In the genomic region with DNA sequence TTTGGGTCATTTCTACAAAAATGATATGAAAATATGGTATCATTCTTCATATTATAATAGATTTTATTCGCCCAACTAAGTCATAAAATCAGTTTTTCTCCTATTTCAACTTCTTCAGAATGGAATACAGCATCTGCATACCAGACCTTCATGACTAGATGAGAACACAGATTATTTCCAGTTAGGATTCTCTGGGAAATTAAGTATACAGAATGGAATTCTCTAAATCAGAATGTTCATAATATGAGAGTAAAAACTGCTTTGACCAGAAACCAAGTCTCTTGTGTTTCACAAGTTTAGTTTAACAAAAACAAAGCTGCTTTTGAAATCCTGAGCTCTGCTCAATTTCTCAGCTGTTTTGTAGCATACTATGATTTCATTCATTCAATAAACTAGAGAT, we compare ENCODE assay signal across 21 cellular contexts.
"Had no signal": no experiment of that assay in that cellular context is flagged by ENCODE, and none has a peak within 500 bp of the region (broad histone marks: within the 10 kb centered on the region; RNA-seq: fewer than 3 reads in every experiment).

No MANE protein-coding gene starts in this region.

- H3K27ac Mint-ChIP-seq: activated CD8-positive, alpha-beta T cell treated with anti-CD3 and anti-CD28 coated beads, Interleukin-2, amount 10 ng/mL, durations not matched to agents 7 days and 5 days; activated naive CD4-positive, alpha-beta T cell treated with anti-CD3 and anti-CD28 coated beads, Interleukin-2, amount 50 U/mL, for 72 hours; natural killer cell had no signal

- H3K4me3 Mint-ChIP-seq: activated CD8-positive, alpha-beta T cell treated with anti-CD3 and anti-CD28 coated beads, Interleukin-2, amount 10 ng/mL, durations not matched to agents 7 days and 5 days; natural killer cell had no signal

- H3K4me1 Mint-ChIP-seq: natural killer cell had no signal

- H3K9me3 Mint-ChIP-seq: activated naive CD4-positive, alpha-beta T cell treated with anti-CD3 and anti-CD28 coated beads, Interleukin-2, amount 50 U/mL, for 72 hours had no signal

- H3K4me3 ChIP-seq: adrenal gland, ascending aorta, heart left ventricle, pancreas, psoas muscle, right atrium auricular region, stomach, transverse colon had no signal

- DNase-seq: activated CD4-positive, alpha-beta T cell treated with anti-CD3 and anti-CD28 coated beads for 1 hour; activated CD4-positive, alpha-beta T cell treated with anti-CD3 and anti-CD28 coated beads, Interleukin-2, amount 50 U/mL, for 1 hour; activated CD8-positive, alpha-beta T cell treated with anti-CD3 and anti-CD28 coated beads, Interleukin-2, amount 10 ng/mL, durations not matched to agents 7 days and 5 days; activated T-cell treated with anti-CD3 and anti-CD28 coated beads, Interleukin-2, amount 50 U/mL, for 1 hour; adrenal gland; central memory CD4-positive, alpha-beta T cell; effector memory CD4-positive, alpha-beta T cell; heart left ventricle; left cardiac atrium; midbrain; natural killer cell; pancreas; psoas muscle; stimulated activated CD4-positive, alpha-beta T cell treated with anti-CD3 and anti-CD28 coated beads, Interleukin-4, amount 100 ng/mL, for 4 hours; stomach; transverse colon; WERI-Rb-1 had no signal

- ATAC-seq: activated CD8-positive, alpha-beta T cell treated with anti-CD3 and anti-CD28 coated beads, Interleukin-2, amount 10 ng/mL, durations not matched to agents 7 days and 5 days; activated naive CD4-positive, alpha-beta T cell treated with anti-CD3 and anti-CD28 coated beads, Interleukin-2, amount 50 U/mL, for 72 hours; esophagus mucosa; heart left ventricle; left cardiac atrium; natural killer cell; pancreas; psoas muscle had no signal
